8 cellular contexts compared by ENCODE assay signal in genomic region chr15:88913017-88913849, GRCh38.
A peak's percentile ranks its signal among the peaks of the same experiment; 100 is the strongest.
DNase-seq lines count a peak whose midpoint lies in the region; TF ChIP-seq lines count a peak whose summit lies in the region.

Gene MFGE8 (minus strand): TSS chr15:88913379. CDS start chr15:88913319, 60 bp downstream.

- peak; percentile 74 for DNase-seq in GM10266 (ENCODE audit: extremely low spot score)
- peak; percentile 89 to 97 for DNase-seq in HAP-1 (ENCODE audit: low spot score in 2 of 2)
- peak; percentile 71 for DNase-seq in NB4 (ENCODE audit: low read depth)
- peak; percentile 43 for DNase-seq in activated CD4-positive, CD25-positive, alpha-beta regulatory T cell treated with anti-CD3 and anti-CD28 coated beads, Interleukin-2, amount 50 U/mL, for 16 hours (ENCODE audit: low read depth, low spot score)
- DNase-seq in caudate nucleus (lab: John Stamatoyannopoulos, UW) = peak in 46 of 61 donors; percentile 15 to 77 (median 45)
- DNase-seq in islet precursor cell = peak; percentile 92
- peak; percentile 62 for DNase-seq in stimulated activated CD4-positive, alpha-beta T cell treated with anti-CD3 and anti-CD28 coated beads, Interleukin-12 subunit alpha, Interleukin-12 subunit beta, amount 100 ng/mL, for 4 hours
- no peak for DNase-seq in cerebellar nuclear complex (lab: John Stamatoyannopoulos, UW)

- H3K4me1 ChIP-seq in HAP-1 = peaks cover 13% of the 10 kb centered on the region

- no peaks in the 10 kb centered on the region for H3K9me3 ChIP-seq in HAP-1

- 0 out of 2 replicates have a peak, but pooled peaks cover 2% of the 10 kb centered on the region for H3K27me3 ChIP-seq in HAP-1 (ENCODE audit: low read depth)

- H3K4me3 ChIP-seq in HAP-1 (peak within 1 kb of the TSS; percentile 67), NB4 (ENCODE audit: low read depth, low read length) (peak within 1 kb of the TSS; percentile 50)

- TF ChIP-seq POLR2A in NB4 (IDR thresholded peaks at IDR 0.05; ENCODE audit: extremely low read depth, insufficient read length) = no peak

- in situ Hi-C loops in HAP-1 (cut with MboI; ENCODE audit: low sequenced_read_pairs) = no loop called here

- peaks cover 13% of the 10 kb centered on the region for H3K36me3 ChIP-seq in HAP-1 (replicated peaks)

- TF ChIP-seq CTCF in GM10266 (IDR thresholded peaks at IDR 0.05; ENCODE audit: control insufficient read depth, insufficient read depth, low read depth, missing control alignments) = no peak
- TF ChIP-seq CTCF in NB4 (IDR thresholded peaks at IDR 0.05; ENCODE audit: low read depth, low read length) = no peak

- peak within 1 kb of the TSS; percentile 72 for H3K27ac ChIP-seq in caudate nucleus (ENCODE audit: low read depth, low read length)

Comparison
In these comparisons a context has a peak if more than half of its experiments do, and no peak if none do; other contexts are left out.
1. DNase-seq: peak in GM10266 (single experiment), HAP-1 (2 of 2), NB4 (single experiment), activated CD4-positive, CD25-positive, alpha-beta regulatory T cell treated with anti-CD3 and anti-CD28 coated beads, Interleukin-2, amount 50 U/mL, for 16 hours (single experiment), caudate nucleus (46 of 61), islet precursor cell (single experiment) and stimulated activated CD4-positive, alpha-beta T cell treated with anti-CD3 and anti-CD28 coated beads, Interleukin-12 subunit alpha, Interleukin-12 subunit beta, amount 100 ng/mL, for 4 hours (single experiment); none in cerebellar nuclear complex (0 of 2).